Comparison of ENCODE assay signal across 1 cellular context in genomic region chr2:113185643-113186315, GRCh38.
TF ChIP-seq lines count a peak whose summit lies in the region.

No MANE protein-coding gene starts in this region.

TF ChIP-seq in SK-N-SH, 30 proteins besides CTCF, POLR2A, EP300 and RAD21 (continued from another document):
- TF ChIP-seq FOSL2 (IDR thresholded peaks at IDR 0.05; ENCODE audit: borderline replicate concordance, low read depth) (no peak), FOXJ3 (CRISPR knock-in tag; IDR thresholded peaks at IDR 0.05) (no peak), CHD2 (IDR thresholded peaks at IDR 0.05; ENCODE audit: low read length, partially characterized antibody) (no peak), GATA2 (CRISPR knock-in tag; IDR thresholded peaks at IDR 0.05) (no peak), ELF1 (IDR thresholded peaks at IDR 0.05) (no peak), NFIC (IDR thresholded peaks at IDR 0.05; ENCODE audit: borderline replicate concordance) (no peak)
